15 cellular contexts compared by ENCODE assay signal in the genomic region with DNA sequence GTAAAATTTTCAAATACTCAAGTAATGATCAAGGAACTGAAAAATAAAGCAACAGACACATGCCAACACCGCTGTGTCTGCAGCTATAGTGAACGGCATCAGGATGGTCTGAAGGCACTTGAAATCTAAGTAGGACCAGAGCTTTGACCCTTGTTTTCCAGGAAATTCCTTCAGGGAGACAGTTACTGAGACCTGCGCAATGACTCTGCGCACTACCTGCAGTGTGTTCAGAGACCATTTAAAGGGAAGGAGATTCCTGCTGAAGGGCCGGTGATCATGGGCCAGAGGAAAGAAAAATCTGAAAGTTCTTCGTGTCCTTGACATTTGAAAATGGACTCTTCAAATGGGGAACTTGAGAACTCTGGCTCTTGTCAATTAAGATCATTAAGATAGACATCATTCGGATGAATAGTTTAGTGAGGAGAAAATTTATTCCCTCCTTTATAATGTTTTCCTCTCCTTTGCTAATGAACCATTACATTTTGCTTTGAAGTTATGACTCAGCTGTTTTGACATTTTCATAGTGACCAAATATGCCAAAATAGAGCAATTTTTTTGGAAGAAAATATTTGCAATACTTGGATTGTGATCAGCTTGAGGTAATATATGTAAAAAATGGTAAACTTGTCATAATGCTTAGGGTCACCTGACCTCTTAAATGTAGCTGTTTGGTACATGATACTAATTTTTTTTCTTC.
"Had no signal": no experiment of that assay in that cellular context is flagged by ENCODE, and none has a peak within 500 bp of the region (broad histone marks: within the 10 kb centered on the region; RNA-seq: fewer than 3 reads in every experiment).

No MANE protein-coding gene starts in this region.

- H3K27ac ChIP-seq: dorsolateral prefrontal cortex, pancreas, skin epidermis, thyroid gland had no signal

- H3K36me3 ChIP-seq: pancreas, thyroid gland had no signal

- DNase-seq: activated CD4-positive, alpha-beta T cell treated with anti-CD3 and anti-CD28 coated beads for 4 hours; activated naive CD4-positive, alpha-beta T cell treated with anti-CD3 and anti-CD28 coated beads for 36 hours; activated naive CD8-positive, alpha-beta T cell treated with anti-CD3 and anti-CD28 coated beads, Interleukin-2, amount 50 U/mL, for 24 hours; dorsolateral prefrontal cortex; pancreas; retina; stimulated activated CD4-positive, alpha-beta T cell treated with anti-CD3 and anti-CD28 coated beads, Interleukin-15, amount 100 ng/mL, for 24 hours; stimulated activated CD4-positive, alpha-beta T cell treated with anti-CD3 and anti-CD28 coated beads, Interleukin-4, amount 100 ng/mL, for 1 hour; stimulated activated naive B cell treated with anti-CD40 and anti-IgM and Interleukin-4, amounts not matched to agents 10 μg/mL and 1 μg/mL and 100 μg/mL, for 72 hours; thyroid gland had no signal

- ATAC-seq: activated naive CD8-positive, alpha-beta T cell treated with anti-CD3 and anti-CD28 coated beads, Interleukin-2, amount 50 U/mL, for 24 hours; activated T-helper 17 cell treated with anti-CD3 and anti-CD28 coated beads, Interleukin-2, amount 50 U/mL, for 72 hours; left lobe of liver; pancreas; stimulated activated naive B cell treated with anti-CD40 and anti-IgM and Interleukin-4, amounts not matched to agents 10 μg/mL and 1 μg/mL and 100 μg/mL, for 72 hours; WTC11 had no signal

- H3K27me3 Mint-ChIP-seq: activated naive CD8-positive, alpha-beta T cell treated with anti-CD3 and anti-CD28 coated beads, Interleukin-2, amount 50 U/mL, for 24 hours; activated T-helper 17 cell treated with anti-CD3 and anti-CD28 coated beads, Interleukin-2, amount 50 U/mL, for 72 hours; stimulated activated naive B cell treated with anti-CD40 and anti-IgM and Interleukin-4, amounts not matched to agents 10 μg/mL and 1 μg/mL and 100 μg/mL, for 72 hours had no signal

- H3K36me3 Mint-ChIP-seq: WTC11 had no signal

- H3K4me1 ChIP-seq: pancreas had no signal

- H3K9me3 Mint-ChIP-seq: activated naive CD4-positive, alpha-beta T cell treated with anti-CD3 and anti-CD28 coated beads for 36 hours; activated T-helper 17 cell treated with anti-CD3 and anti-CD28 coated beads, Interleukin-2, amount 50 U/mL, for 72 hours; WTC11 had no signal

- H3K9me3 ChIP-seq: pancreas, thyroid gland had no signal

- H3K4me3 Mint-ChIP-seq: activated naive CD4-positive, alpha-beta T cell treated with anti-CD3 and anti-CD28 coated beads for 36 hours; activated naive CD8-positive, alpha-beta T cell treated with anti-CD3 and anti-CD28 coated beads, Interleukin-2, amount 50 U/mL, for 24 hours; activated T-helper 17 cell treated with anti-CD3 and anti-CD28 coated beads, Interleukin-2, amount 50 U/mL, for 72 hours; neural crest cell; stimulated activated naive B cell treated with anti-CD40 and anti-IgM and Interleukin-4, amounts not matched to agents 10 μg/mL and 1 μg/mL and 100 μg/mL, for 72 hours; WTC11 had no signal

- H3K27me3 ChIP-seq: dorsolateral prefrontal cortex, pancreas, thyroid gland had no signal

- H3K4me3 ChIP-seq: dorsolateral prefrontal cortex, pancreas, skin epidermis, thyroid gland had no signal

- H3K4me1 Mint-ChIP-seq: neural crest cell, WTC11 had no signal
